Comparison of ENCODE assay signal across 19 cellular contexts in the genomic region with DNA sequence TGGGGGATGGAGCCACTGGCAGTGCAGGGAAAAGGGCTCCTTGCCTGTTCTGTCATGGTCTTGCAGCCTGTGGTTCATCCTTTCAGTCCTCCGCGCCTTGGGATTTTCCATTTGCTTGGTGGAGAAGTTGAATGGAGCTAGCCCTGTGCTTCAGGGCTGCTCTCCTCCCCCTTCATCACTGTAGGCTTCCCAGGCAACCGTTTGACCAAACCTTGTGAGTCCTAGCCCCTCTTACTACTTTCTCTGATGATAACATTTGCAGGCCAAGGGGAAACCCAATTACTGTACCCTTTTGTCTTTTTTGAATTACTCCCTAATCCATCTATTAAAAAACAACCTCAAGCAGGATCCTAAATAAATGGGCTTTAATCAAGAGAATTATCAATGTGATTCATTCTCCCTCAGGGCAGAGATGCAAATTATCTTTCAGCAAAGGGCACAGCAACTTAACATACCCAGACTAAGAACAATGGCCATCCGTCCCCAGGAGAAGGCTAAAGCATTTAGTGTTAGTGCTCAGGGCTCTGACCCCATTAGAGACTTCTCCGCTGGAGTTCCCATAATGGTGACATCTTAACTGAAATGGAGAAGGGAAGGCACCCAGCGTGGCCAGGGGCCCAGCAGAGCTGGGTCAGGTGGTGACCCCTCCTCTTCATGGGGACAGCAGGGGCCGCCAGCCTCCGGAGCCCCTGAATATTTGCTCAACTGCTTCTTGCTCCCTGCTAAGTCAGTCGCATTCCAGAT. TPM values are rescaled to one million over a fixed set of nuclear protein-coding genes. Genes with fewer than 3 reads are reported as not detected.
DNase-seq lines count a peak whose midpoint lies in the region; ATAC-seq and TF ChIP-seq lines count a peak whose summit lies in the region.
"Had no signal": no experiment of that assay in that cellular context is flagged by ENCODE, and none has a peak within 500 bp of the region (broad histone marks: within the 10 kb centered on the region; RNA-seq: fewer than 3 reads in every experiment).

No MANE protein-coding gene starts in this region.

- peaks cover 30 to 36% of the 10 kb centered on the region in 2 experiments for H3K4me1 Mint-ChIP-seq in H9

- H4K91ac ChIP-seq in H9 (ENCODE audit: insufficient read length, low read depth, low read length), result no peak overlapping the region

- no peak for TF ChIP-seq POLR2A in sigmoid colon (IDR thresholded peaks at IDR 0.05)

- no peak overlapping the region for H2BK12ac ChIP-seq in H9 (ENCODE audit: insufficient read length, low read depth, low read length)

- H3K4me2 ChIP-seq in H9 (ENCODE audit: insufficient read depth, insufficient read length, low read length), result no peak overlapping the region
- H3K4me2 ChIP-seq: hepatocyte had no signal

- H3K14ac ChIP-seq in H9 (ENCODE audit: insufficient read depth, low read length), result no peak overlapping the region

- H2BK5ac ChIP-seq in H9 (ENCODE audit: insufficient read length, low read length), result no peak overlapping the region

- no peak overlapping the region for H3K4me3 ChIP-seq in sigmoid colon
- H3K4me3 ChIP-seq: GM12878, hepatocyte, mucosa of descending colon, suprapubic skin had no signal

- no peaks in the 10 kb centered on the region for H3K27me3 ChIP-seq in H9 (ENCODE audit: insufficient read depth, low read length)
- H3K27me3 ChIP-seq in sigmoid colon, result no peaks in the 10 kb centered on the region
- H3K27me3 ChIP-seq: hepatocyte, suprapubic skin had no signal

- H2BK20ac ChIP-seq in H9 (ENCODE audit: low read depth, low read length, poor library complexity, severe bottlenecking), result no peak overlapping the region

- no peak overlapping the region for H3K9ac ChIP-seq in H9 (ENCODE audit: extremely low read depth, insufficient read length, low read length)

- no peak overlapping the region for H3K56ac ChIP-seq in H9 (ENCODE audit: insufficient read length, low read depth, low read length)

- H2AK5ac ChIP-seq in H9 (ENCODE audit: insufficient read length, low read length), result no peak overlapping the region

- H3K9me3 ChIP-seq in H9 (ENCODE audit: control insufficient read depth, low read depth, low read length) (no peaks in the 10 kb centered on the region), sigmoid colon (no peaks in the 10 kb centered on the region)
- H3K9me3 ChIP-seq: mucosa of descending colon, suprapubic skin had no signal

- H4K8ac ChIP-seq in H9 (replicated peaks; ENCODE audit: insufficient read length, low read depth, low read length), result no peak overlapping the region

- DNase-seq in H9 (peak; percentile 55), RPMI7951 (ENCODE audit: low read depth) (peak; percentile 61), foreskin melanocyte (peak; percentile 92), sigmoid colon (peak; percentile 56), DMS79 (lab: John Stamatoyannopoulos, UW) (no peak)
- DNase-seq: activated CD4-positive, alpha-beta memory T cell treated with anti-CD3 and anti-CD28 coated beads, Interleukin-2, amount 10 ng/mL, durations not matched to agents 7 days and 5 days; AML-193; cerebellar nuclear complex; GDM1; left cardiac atrium; mucosa of descending colon; NCI-H2227 treated with DMSO at 0.1 percent for 48 hours; NK-92 treated with Interleukin-12 subunit alpha and Interleukin-12 subunit beta, amount 100 ng/mL, for 24 hours; stimulated activated CD4-positive, alpha-beta T cell treated with anti-CD3 and anti-CD28 coated beads, Interleukin-4, amount 100 ng/mL, for 1 hour had no signal

- no peaks in the 10 kb centered on the region for H3K23me2 ChIP-seq in H9 (ENCODE audit: insufficient read length, low read depth, low read length, poor library complexity, severe bottlenecking)

- H3K23ac ChIP-seq in H9 (ENCODE audit: insufficient read length, low read depth, low read length), result no peak overlapping the region

- H3K79me1 ChIP-seq in H9 (ENCODE audit: insufficient read depth, low read depth, low read length, poor library complexity, severe bottlenecking), result no peaks in the 10 kb centered on the region

- H2BK15ac ChIP-seq in H9 (ENCODE audit: low read depth, low read length), result no peak overlapping the region

- intact Hi-C loops in sigmoid colon (cut with DNase I), result loop anchor here (2.0 kb wide), 1 partner anchor 33 kb away; no protein-coding TSS in a partner anchor

- TF ChIP-seq EP300 in sigmoid colon (IDR thresholded peaks at IDR 0.05), result no peak

- no peak overlapping the region for H3K27ac Mint-ChIP-seq in H9
- H3K27ac Mint-ChIP-seq: activated CD4-positive, alpha-beta memory T cell treated with anti-CD3 and anti-CD28 coated beads, Interleukin-2, amount 10 ng/mL, durations not matched to agents 7 days and 5 days had no signal

- H3K4me3 Mint-ChIP-seq in H9, result peak overlapping the region in 1 of 2 experiments; percentile 38; a peak in 1 of 5 replicates
- H3K4me3 Mint-ChIP-seq: activated CD4-positive, alpha-beta memory T cell treated with anti-CD3 and anti-CD28 coated beads, Interleukin-2, amount 10 ng/mL, durations not matched to agents 7 days and 5 days had no signal

- peaks cover 55% of the 10 kb centered on the region for H3K27me3 Mint-ChIP-seq in H9 (ENCODE audit: low read depth)

- TF ChIP-seq CTCF in H9 (conservative IDR thresholded peaks at IDR 0.05) (no peak), sigmoid colon (IDR thresholded peaks at IDR 0.05) (no peak)

- H3T11ph ChIP-seq in H9 (ENCODE audit: low read length), result no peak overlapping the region

- no peaks in the 10 kb centered on the region for H4K20me1 ChIP-seq in H9 (ENCODE audit: control insufficient read depth, insufficient read depth, insufficient read length)

- no peak overlapping the region for H2AFZ ChIP-seq in H9 (ENCODE audit: low read length)
- H2AFZ ChIP-seq: hepatocyte had no signal

- H3K36me3 ChIP-seq in sigmoid colon, result no peaks in the 10 kb centered on the region
- H3K36me3 ChIP-seq: suprapubic skin had no signal

- H3K27ac ChIP-seq in H9 (ENCODE audit: insufficient read length, low read depth, low read length) (no peak overlapping the region), sigmoid colon (peak overlapping the region in 2 of 4 donors; percentile 83 to 84)

- no peak overlapping the region for H2BK120ac ChIP-seq in H9 (ENCODE audit: low read depth, low read length, poor library complexity, severe bottlenecking)

- no peak overlapping the region for H3K18ac ChIP-seq in H9 (ENCODE audit: insufficient read length, low read depth, low read length)

- no peak overlapping the region for H3K4ac ChIP-seq in H9 (ENCODE audit: low read depth, low read length)

- H3K36me3 Mint-ChIP-seq in H9 (ENCODE audit: insufficient read depth in 1 of 3, low read depth in 3 of 3), result no peaks in the 10 kb centered on the region

- H3K79me2 ChIP-seq in H9 (ENCODE audit: insufficient read depth, low read length), result no peaks in the 10 kb centered on the region
- H3K79me2 ChIP-seq: hepatocyte had no signal

- H3K4me1 ChIP-seq in H9 (ENCODE audit: insufficient read depth, low read length) (peaks cover 2% of the 10 kb centered on the region; the same call in 1 of the 2 replicates), sigmoid colon (peaks cover 4 to 68% (median 59%) of the 10 kb centered on the region in 4 donors)

- H4K5ac ChIP-seq in H9 (ENCODE audit: insufficient read length, low read depth, low read length), result no peak overlapping the region

- ATAC-seq in HG02642 (IDR thresholded peaks at IDR 0.05; ENCODE audit: poor library complexity, unreplicated experiment), result no peak
- ATAC-seq in HG03097 (IDR thresholded peaks at IDR 0.05; ENCODE audit: low FRiP score, unreplicated experiment), result no peak
- ATAC-seq: GM12878, left cardiac atrium, mucosa of descending colon had no signal

- H3K9me3 Mint-ChIP-seq in H9, result no peaks in the 10 kb centered on the region
- H3K9me3 Mint-ChIP-seq: activated CD4-positive, alpha-beta memory T cell treated with anti-CD3 and anti-CD28 coated beads, Interleukin-2, amount 10 ng/mL, durations not matched to agents 7 days and 5 days had no signal

- no CpG with 5 or more reads among the region's 9 CpGs for WGBS in H9 (ENCODE audit: extremely low coverage, insufficient read length, low lambda C conversion rate)
- WGBS in sigmoid colon, 2 donors, result 86 to 88% methylated on average over 9 of the region's 9 CpGs

RNA-seq across cellular contexts. Expression of gene RHOB, which starts 40.7 kb away (rescaled TPM):
- total RNA-seq in H9 (2021) (10.3 and 10.8 TPM in 2 replicates), sigmoid colon (1,000 to 10,000 TPM in 2 of 4 donors, 100 to 1,000 TPM in 2; 753 to 1,323 (median 1,092) TPM)
- 33.5 and 35.8 TPM in 2 replicates for total RNA-seq in RPMI7951 (2014; rRNA removed; shearing (Covaris generic))
- polyA plus RNA-seq in sigmoid colon, result 100 to 1,000 TPM in 2 of 3 donors, 10 to 100 TPM in 1; 60.6 to 200 (median 108) TPM

Comparison
In these comparisons a context has a peak if more than half of its experiments do, and no peak if none do; other contexts are left out.
1. RNA of gene RHOB, which starts 40.7 kb away (total RNA-seq): 753 to 1,323 TPM in sigmoid colon; 33.5 to 35.8 TPM in RPMI7951 and 10.3 to 10.8 TPM in H9; every median in the first group is over 10 times any median in the second.